In the genomic region with DNA sequence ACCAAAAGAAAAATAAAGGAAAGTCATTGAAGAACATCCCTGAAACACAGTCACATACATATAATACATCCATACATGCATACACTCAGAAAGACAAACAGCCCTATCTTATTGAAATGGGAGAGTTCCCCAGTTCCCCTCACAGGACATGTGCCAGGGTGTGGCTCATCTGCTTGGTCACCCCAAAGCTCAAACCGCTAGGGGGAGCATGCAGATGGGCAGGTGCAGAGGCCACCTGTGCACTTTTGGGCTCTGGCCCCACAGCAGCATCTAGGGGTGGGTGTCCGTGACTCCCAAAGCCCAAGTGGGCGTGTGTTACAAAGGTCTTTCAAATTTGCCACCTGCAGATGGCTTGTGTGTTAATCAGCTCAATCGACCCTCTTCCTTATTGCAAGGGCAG, we compare ENCODE assay signal across 8 cellular contexts.
DNase-seq lines count a peak whose midpoint lies in the region; ATAC-seq and TF ChIP-seq lines count a peak whose summit lies in the region.

No MANE protein-coding gene starts in this region.

- no peak for TF ChIP-seq CTCF in sigmoid colon (IDR thresholded peaks at IDR 0.05)

- no peak overlapping the region for H3K27ac Mint-ChIP-seq in activated naive CD8-positive, alpha-beta T cell treated with anti-CD3 and anti-CD28 coated beads for 36 hours

- ATAC-seq in GM18498 (IDR thresholded peaks at IDR 0.05; ENCODE audit: unreplicated experiment) (peak; percentile 63), HG03432 (IDR thresholded peaks at IDR 0.05; ENCODE audit: unreplicated experiment) (peak; percentile 61), GM18858 (IDR thresholded peaks at IDR 0.05; ENCODE audit: unreplicated experiment) (no peak)

- no peaks in the 10 kb centered on the region for H3K27me3 Mint-ChIP-seq in activated naive CD8-positive, alpha-beta T cell treated with anti-CD3 and anti-CD28 coated beads for 36 hours

- TF ChIP-seq EP300 in sigmoid colon (IDR thresholded peaks at IDR 0.05), result no peak

- H3K4me3 Mint-ChIP-seq in activated naive CD8-positive, alpha-beta T cell treated with anti-CD3 and anti-CD28 coated beads for 36 hours, result no peak overlapping the region

- H3K27me3 ChIP-seq in sigmoid colon, result no peaks in the 10 kb centered on the region

- no peaks in the 10 kb centered on the region for H3K36me3 ChIP-seq in sigmoid colon

- peaks cover 5% of the 10 kb centered on the region for H3K9me3 Mint-ChIP-seq in activated naive CD8-positive, alpha-beta T cell treated with anti-CD3 and anti-CD28 coated beads for 36 hours

- H3K27ac ChIP-seq in sigmoid colon, result no peak overlapping the region

- peaks cover 0 to 9% (median 7%) of the 10 kb centered on the region in 4 donors for H3K4me1 ChIP-seq in sigmoid colon

- WGBS in sigmoid colon, 2 donors, result 21 to 41% methylated on average over 4 of the region's 4 CpGs

- H3K4me3 ChIP-seq in sigmoid colon, result no peak overlapping the region

- DNase-seq in activated naive CD8-positive, alpha-beta T cell treated with anti-CD3 and anti-CD28 coated beads for 36 hours, result peak; percentile 21
- DNase-seq in sigmoid colon, result peak; percentile 63
- no peak for DNase-seq in SHP77 treated with DMSO at 0.1 percent for 48 hours (lab: John Stamatoyannopoulos, UW)
- no peak for DNase-seq in NCI-H2081 treated with DMSO at 0.1 percent for 48 hours (lab: John Stamatoyannopoulos, UW)
- DNase-seq in putamen (ENCODE audit: low spot score), result no peak

- peaks cover 3% of the 10 kb centered on the region for H3K4me1 Mint-ChIP-seq in activated naive CD8-positive, alpha-beta T cell treated with anti-CD3 and anti-CD28 coated beads for 36 hours

- intact Hi-C loops in sigmoid colon (cut with DNase I), result no loop called here

- H3K36me3 Mint-ChIP-seq in activated naive CD8-positive, alpha-beta T cell treated with anti-CD3 and anti-CD28 coated beads for 36 hours, result peaks cover 2% of the 10 kb centered on the region

- TF ChIP-seq POLR2A in sigmoid colon (IDR thresholded peaks at IDR 0.05), result no peak

- H3K9me3 ChIP-seq in sigmoid colon, result no peaks in the 10 kb centered on the region

Comparison
In these comparisons a context has a peak if more than half of its experiments do, and no peak if none do; other contexts are left out.
1. DNase-seq: peak in activated naive CD8-positive, alpha-beta T cell treated with anti-CD3 and anti-CD28 coated beads for 36 hours (single experiment) and sigmoid colon (single experiment); none in SHP77 treated with DMSO at 0.1 percent for 48 hours (single experiment), NCI-H2081 treated with DMSO at 0.1 percent for 48 hours (single experiment) and putamen (single experiment).